23 cellular contexts compared by ENCODE assay signal in genomic region chr14:105200074-105200473, GRCh38. TPM values are rescaled to one million over a fixed set of nuclear protein-coding genes. Genes with fewer than 3 reads are reported as not detected.
DNase-seq lines count a peak whose midpoint lies in the region; ATAC-seq and TF ChIP-seq lines count a peak whose summit lies in the region.
"Had no signal": no experiment of that assay in that cellular context is flagged by ENCODE, and none has a peak within 500 bp of the region (broad histone marks: within the 10 kb centered on the region; RNA-seq: fewer than 3 reads in every experiment).

No MANE protein-coding gene starts in this region.

- peaks cover 94% of the 10 kb centered on the region for H3K4me1 ChIP-seq in left ventricle myocardium inferior
- H3K4me1 ChIP-seq in Loucy (ENCODE audit: insufficient read depth, low read length, poor library complexity, severe bottlenecking) = peaks cover 36% of the 10 kb centered on the region

- no peaks in the 10 kb centered on the region for H4K20me1 ChIP-seq in Loucy (ENCODE audit: insufficient read depth, low read length, poor library complexity, severe bottlenecking)

- no peaks in the 10 kb centered on the region for H3K9me3 Mint-ChIP-seq in chondrocyte (ENCODE audit: low read depth)
- no peaks in the 10 kb centered on the region for H3K9me3 Mint-ChIP-seq in activated CD4-positive, alpha-beta memory T cell treated with anti-CD3 and anti-CD28 coated beads, Interleukin-2, amount 10 ng/mL, durations not matched to agents 7 days and 5 days
- H3K9me3 Mint-ChIP-seq: stimulated activated effector memory CD8-positive, alpha-beta T cell treated with anti-CD3 and anti-CD28 coated beads, Interleukin-12 subunit alpha, Interleukin-12 subunit beta, amount 100 ng/mL, for 72 hours had no signal

- TF ChIP-seq CTCF in left ventricle myocardium inferior (IDR thresholded peaks at IDR 0.05; ENCODE audit: borderline replicate concordance) (no peak), Loucy (conservative IDR thresholded peaks at IDR 0.05; ENCODE audit: low read length) (peak; percentile 55), chondrocyte (IDR thresholded peaks at IDR 0.05) (peak; percentile 27)

- H3K27me3 Mint-ChIP-seq in chondrocyte (ENCODE audit: low read depth) = peaks cover 3% of the 10 kb centered on the region
- H3K27me3 Mint-ChIP-seq in activated CD4-positive, alpha-beta memory T cell treated with anti-CD3 and anti-CD28 coated beads, Interleukin-2, amount 10 ng/mL, durations not matched to agents 7 days and 5 days = peaks cover 23% of the 10 kb centered on the region

- no peak overlapping the region for H3K9ac ChIP-seq in Loucy (ENCODE audit: low read depth, low read length, poor library complexity, severe bottlenecking)

- H3K79me2 ChIP-seq in Loucy (ENCODE audit: insufficient read depth, low read length) = no peaks in the 10 kb centered on the region

- peak overlapping the region; percentile 95 for H3K27ac ChIP-seq in left ventricle myocardium inferior (replicated peaks)
- H3K27ac ChIP-seq: colonic mucosa, HL-60, transverse colon had no signal

- no peak for ATAC-seq in Right ventricle myocardium superior (ENCODE audit: poor library complexity)
- ATAC-seq in HG02884 (IDR thresholded peaks at IDR 0.05; ENCODE audit: unreplicated experiment) = no peak
- ATAC-seq: esophagus mucosa; stimulated activated effector memory CD8-positive, alpha-beta T cell treated with anti-CD3 and anti-CD28 coated beads, Interleukin-12 subunit alpha, Interleukin-12 subunit beta, amount 100 ng/mL, for 72 hours had no signal

- no peak overlapping the region for H3K4me3 Mint-ChIP-seq in chondrocyte (ENCODE audit: unreplicated experiment)
- no peak overlapping the region for H3K4me3 Mint-ChIP-seq in activated CD4-positive, alpha-beta memory T cell treated with anti-CD3 and anti-CD28 coated beads, Interleukin-2, amount 10 ng/mL, durations not matched to agents 7 days and 5 days
- H3K4me3 Mint-ChIP-seq: stimulated activated effector memory CD8-positive, alpha-beta T cell treated with anti-CD3 and anti-CD28 coated beads, Interleukin-12 subunit alpha, Interleukin-12 subunit beta, amount 100 ng/mL, for 72 hours had no signal

- CTCF ChIA-PET in activated CD4-positive, alpha-beta memory T cell treated with anti-CD3 and anti-CD28 coated beads, Interleukin-2, amount 10 ng/mL, durations not matched to agents 7 days and 5 days (lab: Charles Lee) = interaction anchor here (0.8 kb wide), 1 partner anchor 152 kb away, joined by 4 read pairs; no protein-coding TSS in a partner anchor

- no peak for DNase-seq in left ventricle myocardium inferior
- no peak for DNase-seq in Right ventricle myocardium superior
- DNase-seq in chondrocyte (ENCODE audit: low spot score) = no peak
- DNase-seq in activated CD4-positive, alpha-beta memory T cell treated with anti-CD3 and anti-CD28 coated beads, Interleukin-2, amount 10 ng/mL, durations not matched to agents 7 days and 5 days = no peak
- no peak for DNase-seq in NCI-H510A treated with DMSO at 0.1 percent for 48 hours (lab: John Stamatoyannopoulos, UW)
- no peak for DNase-seq in NCI-H1105 treated with DMSO at 0.1 percent for 48 hours (lab: John Stamatoyannopoulos, UW)
- DNase-seq: activated CD4-positive, CD25-positive, alpha-beta regulatory T cell; activated naive CD4-positive, alpha-beta T cell; aorta; colonic mucosa; GF-D8; head of caudate nucleus; islet precursor cell; Kasumi-1; NCI-H1694 treated with DMSO at 0.1 percent for 48 hours; RPMI8226; small intestine; transverse colon had no signal

- no peaks in the 10 kb centered on the region for H3K9me2 ChIP-seq in Loucy (replicated peaks; ENCODE audit: low read depth, low read length)

- H3K36me3 ChIP-seq in left ventricle myocardium inferior (no peaks in the 10 kb centered on the region), Loucy (ENCODE audit: insufficient read depth, low read length) (no peaks in the 10 kb centered on the region)
- H3K36me3 ChIP-seq: colonic mucosa, transverse colon had no signal

- H3K27ac Mint-ChIP-seq in chondrocyte (ENCODE audit: unreplicated experiment) = no peak overlapping the region
- H3K27ac Mint-ChIP-seq in activated CD4-positive, alpha-beta memory T cell treated with anti-CD3 and anti-CD28 coated beads, Interleukin-2, amount 10 ng/mL, durations not matched to agents 7 days and 5 days = no peak overlapping the region

- H3K36me3 Mint-ChIP-seq in chondrocyte (ENCODE audit: low read depth) = no peaks in the 10 kb centered on the region
- no peaks in the 10 kb centered on the region for H3K36me3 Mint-ChIP-seq in activated CD4-positive, alpha-beta memory T cell treated with anti-CD3 and anti-CD28 coated beads, Interleukin-2, amount 10 ng/mL, durations not matched to agents 7 days and 5 days (ENCODE audit: low read depth)

- no peaks in the 10 kb centered on the region for H3F3A ChIP-seq in Loucy (ENCODE audit: low read depth)

- no peak overlapping the region for H3K4me2 ChIP-seq in Loucy (ENCODE audit: low read depth, low read length, poor library complexity, severe bottlenecking)

- POLR2A ChIA-PET in activated CD4-positive, alpha-beta memory T cell treated with anti-CD3 and anti-CD28 coated beads, Interleukin-2, amount 10 ng/mL, durations not matched to agents 7 days and 5 days (lab: Charles Lee) = interaction anchor here (1.3 kb wide), 1 partner anchor 105 kb away, joined by 3 read pairs; no protein-coding TSS in a partner anchor

- peaks cover 18% of the 10 kb centered on the region for H3K4me1 Mint-ChIP-seq in chondrocyte (ENCODE audit: low read depth)
- peaks cover 17% of the 10 kb centered on the region for H3K4me1 Mint-ChIP-seq in activated CD4-positive, alpha-beta memory T cell treated with anti-CD3 and anti-CD28 coated beads, Interleukin-2, amount 10 ng/mL, durations not matched to agents 7 days and 5 days

- H3K9me3 ChIP-seq in left ventricle myocardium inferior (replicated peaks) (no peaks in the 10 kb centered on the region), Loucy (ENCODE audit: insufficient read depth, low read depth, low read length) (no peaks in the 10 kb centered on the region)
- H3K9me3 ChIP-seq: colonic mucosa, transverse colon had no signal

- H2AFZ ChIP-seq in Loucy (ENCODE audit: low read length) = no peak overlapping the region

- no peak overlapping the region for H3K4me3 ChIP-seq in left ventricle myocardium inferior
- H3K4me3 ChIP-seq in Loucy (ENCODE audit: low read length, poor library complexity, severe bottlenecking) = no peak overlapping the region
- H3K4me3 ChIP-seq: colonic mucosa, transverse colon had no signal

- H3K27me3 ChIP-seq in left ventricle myocardium inferior (ENCODE audit: low read depth) (peaks cover 54% of the 10 kb centered on the region), Loucy (ENCODE audit: insufficient read depth, low read length, poor library complexity, severe bottlenecking) (no peaks in the 10 kb centered on the region)

- intact Hi-C loops in left ventricle myocardium inferior (cut with micrococcal nuclease) = no loop called here
- intact Hi-C loops in Right ventricle myocardium superior (cut with DNase I) = loop anchor here (5.0 kb wide), 2 partner anchors 82 to 152 kb away; no protein-coding TSS in a partner anchor

RNA-seq across cellular contexts. Expression of gene NUDT14, which starts 19.0 kb away (rescaled TPM):
- total RNA-seq in left ventricle myocardium inferior (22.9 TPM), Right ventricle myocardium superior (32.2 TPM), chondrocyte (13.7 to 37.4 TPM (median 35.0 TPM) in 3 replicates)
- 10 to 100 TPM; 23.8 to 24.9 TPM for total RNA-seq in activated CD4-positive, alpha-beta memory T cell treated with anti-CD3 and anti-CD28 coated beads, Interleukin-2, amount 10 ng/mL, durations not matched to agents 7 days and 5 days

RNA-seq across cellular contexts. Expression of gene JAG2, which starts 31.5 kb away (rescaled TPM):
- total RNA-seq in left ventricle myocardium inferior (26.1 TPM), Right ventricle myocardium superior (28.6 TPM), chondrocyte (8.3 to 18.2 TPM (median 16.8 TPM) in 3 replicates)
- total RNA-seq in activated CD4-positive, alpha-beta memory T cell treated with anti-CD3 and anti-CD28 coated beads, Interleukin-2, amount 10 ng/mL, durations not matched to agents 7 days and 5 days = 1 to 10 TPM; 2.6 to 3.0 TPM

RNA-seq across cellular contexts. Expression of gene BTBD6, which starts 48.3 kb away (rescaled TPM):
- total RNA-seq in left ventricle myocardium inferior = 45.3 TPM
- total RNA-seq in Right ventricle myocardium superior = 45.5 TPM
- 52.7 to 54.3 TPM (median 53.1 TPM) in 3 replicates for total RNA-seq in chondrocyte
- 10 to 100 TPM; 44.2 to 45.7 TPM for total RNA-seq in activated CD4-positive, alpha-beta memory T cell treated with anti-CD3 and anti-CD28 coated beads, Interleukin-2, amount 10 ng/mL, durations not matched to agents 7 days and 5 days
